Comparison of ENCODE assay signal across 8 cellular contexts in genomic region chr14:57060276-57060956, GRCh38.
A peak's percentile ranks its signal among the peaks of the same experiment; 100 is the strongest.
DNase-seq lines count a peak whose midpoint lies in the region; ATAC-seq and TF ChIP-seq lines count a peak whose summit lies in the region.

No MANE protein-coding gene starts in this region.

- no peaks in the 10 kb centered on the region for H3K4me1 ChIP-seq in ascending aorta
- no peaks in the 10 kb centered on the region for H3K4me1 ChIP-seq in ovary (ENCODE audit: insufficient read depth)
- no peaks in the 10 kb centered on the region for H3K4me1 ChIP-seq in gastroesophageal sphincter

- H3K36me3 ChIP-seq in kidney epithelial cell (ENCODE audit: control insufficient read depth, insufficient read depth, low read length) (no peaks in the 10 kb centered on the region), ascending aorta (no peaks in the 10 kb centered on the region), ovary (no peaks in the 10 kb centered on the region), gastroesophageal sphincter (no peaks in the 10 kb centered on the region)

- TF ChIP-seq CTCF in kidney epithelial cell (IDR thresholded peaks at IDR 0.05; ENCODE audit: insufficient read depth, low read length, poor library complexity, severe bottlenecking) (no peak), ascending aorta (IDR thresholded peaks at IDR 0.05) (no peak), ovary (IDR thresholded peaks at IDR 0.05) (no peak), gastroesophageal sphincter (IDR thresholded peaks at IDR 0.05) (no peak)

- H3K27me3 ChIP-seq in kidney epithelial cell (ENCODE audit: control insufficient read depth, insufficient read depth, low read length): no peaks in the 10 kb centered on the region
- H3K27me3 ChIP-seq in ascending aorta: no peaks in the 10 kb centered on the region
- H3K27me3 ChIP-seq in ovary: no peaks in the 10 kb centered on the region
- peaks cover 4% of the 10 kb centered on the region for H3K27me3 ChIP-seq in gastroesophageal sphincter

- no peak for TF ChIP-seq EP300 in ovary (IDR thresholded peaks at IDR 0.05)
- TF ChIP-seq EP300 in gastroesophageal sphincter (IDR thresholded peaks at IDR 0.05): no peak

- peak; percentile 91 for DNase-seq in NCI-H82 treated with DMSO at 0.1 percent for 48 hours (lab: John Stamatoyannopoulos, UW; ENCODE audit: unreplicated experiment)
- peak; percentile 16 for DNase-seq in kidney epithelial cell (ENCODE audit: low read depth)
- no peak for DNase-seq in ascending aorta (ENCODE audit: low spot score in 2 of 2)
- DNase-seq in ovary: no peak

- WGBS in ovary, 3 donors: 43 to 62% (median 59%) methylated on average over 6 of the region's 6 CpGs
- WGBS in gastroesophageal sphincter (ENCODE audit: low coverage in 1 of 2), 2 donors: 45 to 85% methylated on average over 2 to 6 of the region's 6 CpGs

- no peak overlapping the region for H3K27ac ChIP-seq in ascending aorta
- H3K27ac ChIP-seq in ovary: no peak overlapping the region
- H3K27ac ChIP-seq in gastroesophageal sphincter: no peak overlapping the region

- ATAC-seq in GM18868 (IDR thresholded peaks at IDR 0.05; ENCODE audit: unreplicated experiment) (peak; percentile 95), HG02571 (IDR thresholded peaks at IDR 0.05; ENCODE audit: unreplicated experiment) (peak; percentile 96), gastroesophageal sphincter (no peak), SK-N-SH treated with all-trans-retinoic acid at 6 μM for 48 hours (no peak)

- H3K4me3 ChIP-seq in kidney epithelial cell (ENCODE audit: low read depth, low read length) (no peak overlapping the region), ascending aorta (no peak overlapping the region), ovary (no peak overlapping the region), gastroesophageal sphincter (no peak overlapping the region)

- H3K9me3 ChIP-seq in ascending aorta (no peaks in the 10 kb centered on the region), ovary (no peaks in the 10 kb centered on the region), gastroesophageal sphincter (no peaks in the 10 kb centered on the region)

- intact Hi-C loops in ascending aorta (cut with DNase I): no loop called here
- intact Hi-C loops in ovary (cut with DNase I): no loop called here

- TF ChIP-seq POLR2A in ovary (IDR thresholded peaks at IDR 0.05) (no peak), gastroesophageal sphincter (IDR thresholded peaks at IDR 0.05) (no peak)

TF ChIP-seq in SK-N-SH treated with all-trans-retinoic acid at 6 μM for 48 hours, 23 proteins besides CTCF, POLR2A, EP300 and RAD21:
- TF ChIP-seq ARNTL (CRISPR knock-in tag; IDR thresholded peaks at IDR 0.05; ENCODE audit: borderline replicate concordance, low read depth) (no peak), ZNF565 (CRISPR knock-in tag; conservative IDR thresholded peaks at IDR 0.05; ENCODE audit: low read depth) (no peak), PPARA (CRISPR knock-in tag; IDR thresholded peaks at IDR 0.05; ENCODE audit: borderline replicate concordance) (no peak), POU6F1 (CRISPR knock-in tag; IDR thresholded peaks at IDR 0.05; ENCODE audit: borderline replicate concordance, low read depth) (no peak)
TF ChIP-seq in SK-N-SH treated with all-trans-retinoic acid at 6 μM for 48 hours: peak in this region for 0.

Comparison
In these comparisons a context has a peak if more than half of its experiments do, and no peak if none do; other contexts are left out.
1. ATAC-seq: peak in GM18868 (single experiment) and HG02571 (single experiment); none in gastroesophageal sphincter (single experiment) and SK-N-SH treated with all-trans-retinoic acid at 6 μM for 48 hours (single experiment).
2. DNase-seq: peak in NCI-H82 treated with DMSO at 0.1 percent for 48 hours (single experiment) and kidney epithelial cell (single experiment); none in ascending aorta (0 of 2) and ovary (0 of 5).